ENCODE assay signal across 11 cellular contexts in the genomic region with DNA sequence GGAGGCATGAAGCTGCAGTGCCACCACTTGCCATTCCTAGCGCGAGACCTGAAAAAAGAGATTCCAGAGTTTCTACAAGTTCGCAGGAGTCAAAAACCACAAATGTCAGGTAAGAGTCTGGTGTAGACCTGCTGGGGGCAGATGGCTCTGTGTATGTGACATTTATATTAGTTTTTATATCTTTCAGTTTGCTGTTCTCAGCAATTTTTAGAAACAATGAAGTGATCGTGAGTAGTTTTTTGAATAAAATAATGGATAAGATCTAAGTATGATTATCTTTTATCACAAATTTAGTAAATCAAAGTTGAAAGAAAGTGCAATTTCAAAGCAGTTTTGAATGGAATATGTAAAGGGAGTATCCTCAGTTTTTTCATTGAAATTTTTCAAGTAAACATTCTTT.
"Had no signal": no experiment of that assay in that cellular context is flagged by ENCODE, and none has a peak within 500 bp of the region (broad histone marks: within the 10 kb centered on the region; RNA-seq: fewer than 3 reads in every experiment).

No MANE protein-coding gene starts in this region.

- H3K4me1 ChIP-seq: HAP-1 had no signal

- H3K4me2 ChIP-seq: GM23338 had no signal

- H2AFZ ChIP-seq: GM23248, GM23338 had no signal

- H3K9ac ChIP-seq: GM23248 had no signal

- H3K4me3 ChIP-seq: GM23248, GM23338, HAP-1 had no signal

- H3K9me3 ChIP-seq: HAP-1 had no signal

- H3K27ac ChIP-seq: GM23248 had no signal

- FAIRE-seq: H1, H54 had no signal

- ATAC-seq: GM23338, HCT116 had no signal

- DNase-seq: GM23248, GOT3, H7, H9, HCEC 1CT, HFFc6 had no signal
